Comparison of ENCODE assay signal across 12 cellular contexts in genomic region chr3:23094890-23095462, GRCh38.
DNase-seq lines count a peak whose midpoint lies in the region; ATAC-seq, FAIRE-seq and TF ChIP-seq lines count a peak whose summit lies in the region.
"Had no signal": no experiment of that assay in that cellular context is flagged by ENCODE, and none has a peak within 500 bp of the region (broad histone marks: within the 10 kb centered on the region; RNA-seq: fewer than 3 reads in every experiment).

No MANE protein-coding gene starts in this region.

- no peaks in the 10 kb centered on the region for H3K27me3 ChIP-seq in CD8-positive, alpha-beta T cell (ENCODE audit: insufficient read depth, low read length)
- H3K27me3 ChIP-seq: right atrium auricular region had no signal

- H3K9me3 Mint-ChIP-seq in CD8-positive, alpha-beta T cell: no peaks in the 10 kb centered on the region

- H3K4me3 ChIP-seq in CD8-positive, alpha-beta T cell (ENCODE audit: low read depth, low read length): no peak overlapping the region
- H3K4me3 ChIP-seq: right atrium auricular region had no signal

- FAIRE-seq in H54 (lab: Jason Lieb, UNC): peak; percentile 96

- CTCF ChIA-PET in CD8-positive, alpha-beta T cell (lab: Charles Lee): no interaction called here

- no peak for TF ChIP-seq CTCF in CD8-positive, alpha-beta T cell (IDR thresholded peaks at IDR 0.05)

- intact Hi-C loops in CD8-positive, alpha-beta T cell (cut with DNase I, micrococcal nuclease): no loop called here
- intact Hi-C loops in left ventricle myocardium superior (cut with micrococcal nuclease): no loop called here

- DNase-seq in H54 (ENCODE audit: insufficient read length, low spot score) (peak; percentile 30), NCI-H2196 treated with DMSO at 0.1 percent for 48 hours (lab: John Stamatoyannopoulos, UW; ENCODE audit: unreplicated experiment) (peak; percentile 38), dermis microvascular lymphatic vessel endothelial cell (ENCODE audit: low read depth in 2 of 2) (peak; percentile 73 to 88), non-pigmented ciliary epithelial cell (ENCODE audit: low read depth) (peak; percentile 40), left ventricle myocardium superior (no peak)
- DNase-seq in stimulated activated naive CD4-positive, alpha-beta T cell treated with Interleukin-2 at 50 U/mL for 16 hours (lab: John Stamatoyannopoulos, UW): no peak
- DNase-seq in CD8-positive, alpha-beta T cell: no peak
- DNase-seq: Kasumi-1, left cardiac atrium, T-cell had no signal

- no peaks in the 10 kb centered on the region for H3K36me3 ChIP-seq in CD8-positive, alpha-beta T cell (ENCODE audit: insufficient read depth, low read length)
- H3K36me3 ChIP-seq: right atrium auricular region had no signal

- H3K4me3 Mint-ChIP-seq in CD8-positive, alpha-beta T cell: no peak overlapping the region
- H3K4me3 Mint-ChIP-seq: T-cell had no signal

- no peaks in the 10 kb centered on the region for H3K4me1 Mint-ChIP-seq in CD8-positive, alpha-beta T cell (ENCODE audit: low read depth)
- H3K4me1 Mint-ChIP-seq: T-cell had no signal

- H3K27ac Mint-ChIP-seq in CD8-positive, alpha-beta T cell: no peak overlapping the region
- H3K27ac Mint-ChIP-seq: T-cell had no signal

- H3K4me1 ChIP-seq in CD8-positive, alpha-beta T cell (ENCODE audit: insufficient read depth, low read length): no peaks in the 10 kb centered on the region
- H3K4me1 ChIP-seq: right atrium auricular region had no signal

- no peak for TF ChIP-seq POLR2A in H54 (IDR thresholded peaks at IDR 0.05; ENCODE audit: low read depth, low read length)

- POLR2A ChIA-PET in CD8-positive, alpha-beta T cell (lab: Charles Lee): no interaction called here

- no peaks in the 10 kb centered on the region for H3K9me3 ChIP-seq in CD8-positive, alpha-beta T cell (ENCODE audit: low read length)
- H3K9me3 ChIP-seq: right atrium auricular region had no signal

- H3K27me3 Mint-ChIP-seq in CD8-positive, alpha-beta T cell (ENCODE audit: low read depth): no peaks in the 10 kb centered on the region

- H3K36me3 Mint-ChIP-seq in CD8-positive, alpha-beta T cell: no peaks in the 10 kb centered on the region
- H3K36me3 Mint-ChIP-seq: T-cell had no signal

- no peak for ATAC-seq in HG02981 (IDR thresholded peaks at IDR 0.05; ENCODE audit: unreplicated experiment)
- no peak for ATAC-seq in CD8-positive, alpha-beta T cell
- no peak for ATAC-seq in left ventricle myocardium superior
- ATAC-seq: T-cell had no signal

- H3K27ac ChIP-seq in CD8-positive, alpha-beta T cell (ENCODE audit: low read depth, low read length): no peak overlapping the region
- H3K27ac ChIP-seq: right atrium auricular region had no signal

Comparison
In these comparisons a context has a peak if more than half of its experiments do, and no peak if none do; other contexts are left out.
1. DNase-seq: peak in H54 (single experiment), NCI-H2196 treated with DMSO at 0.1 percent for 48 hours (single experiment), dermis microvascular lymphatic vessel endothelial cell (2 of 2) and non-pigmented ciliary epithelial cell (single experiment); none in stimulated activated naive CD4-positive, alpha-beta T cell treated with Interleukin-2 at 50 U/mL for 16 hours (single experiment), CD8-positive, alpha-beta T cell (0 of 7) and left ventricle myocardium superior (single experiment).